ENCODE assay signal across 33 cellular contexts in genomic region chr1:20142001-20142710, GRCh38. TPM values are rescaled to one million over a fixed set of nuclear protein-coding genes. Genes with fewer than 3 reads are reported as not detected.
"Had no signal": no experiment of that assay in that cellular context is flagged by ENCODE, and none has a peak within 500 bp of the region (broad histone marks: within the 10 kb centered on the region; RNA-seq: fewer than 3 reads in every experiment).

No MANE protein-coding gene starts in this region.

- H3K4me3 ChIP-seq: esophagus squamous epithelium, heart right ventricle, right atrium auricular region, spleen, suprapubic skin, tibial artery had no signal

- H3K9ac ChIP-seq: parathyroid adenoma had no signal

- H2AFZ ChIP-seq: parathyroid adenoma had no signal

- DNase-seq: activated CD4-positive, alpha-beta memory T cell treated with anti-CD3 and anti-CD28 coated beads, Interleukin-2, amount 10 ng/mL, durations not matched to agents 7 days and 5 days; activated CD4-positive, alpha-beta T cell treated with anti-CD3 and anti-CD28 coated beads for 1 hour; activated CD4-positive, alpha-beta T cell treated with anti-CD3 and anti-CD28 coated beads, Interleukin-2, amount 10 ng/mL, durations not matched to agents 7 days and 5 days; activated CD8-positive, alpha-beta memory T cell treated with anti-CD3 and anti-CD28 coated beads, Interleukin-2, amount 50 U/mL, for 48 hours; activated naive CD8-positive, alpha-beta T cell treated with anti-CD3 and anti-CD28 coated beads, Interleukin-2, amount 50 U/mL, for 24 hours; activated T-cell treated with anti-CD3 and anti-CD28 coated beads, Interleukin-2, amount 50 U/mL, for 24 hours; amygdala; central memory CD4-positive, alpha-beta T cell; dermis blood vessel endothelial cell; effector CD4-positive, alpha-beta T cell; esophagus squamous epithelium; foreskin melanocyte; heart right ventricle; kidney glomerular epithelial cell; left ventricle myocardium superior; naive B cell; nephron progenitor cell; nucleus accumbens; spleen; stimulated activated naive CD4-positive, alpha-beta T cell; T-helper 2 cell had no signal

- H3K27ac Mint-ChIP-seq: activated CD4-positive, alpha-beta memory T cell treated with anti-CD3 and anti-CD28 coated beads, Interleukin-2, amount 10 ng/mL, durations not matched to agents 7 days and 5 days; activated CD4-positive, alpha-beta T cell treated with anti-CD3 and anti-CD28 coated beads, Interleukin-2, amount 10 ng/mL, durations not matched to agents 7 days and 5 days; activated naive CD4-positive, alpha-beta T cell treated with anti-CD3 and anti-CD28 coated beads, Interleukin-2, amount 50 U/mL, for 24 hours; activated naive CD8-positive, alpha-beta T cell treated with anti-CD3 and anti-CD28 coated beads, Interleukin-2, amount 50 U/mL, for 24 hours; activated T-cell treated with anti-CD3 and anti-CD28 coated beads, Interleukin-2, amount 50 U/mL, for 24 hours; mesothelial cell of epicardium; nephron progenitor cell; WTC11 had no signal

- H3K4me3 Mint-ChIP-seq: activated CD4-positive, alpha-beta memory T cell treated with anti-CD3 and anti-CD28 coated beads, Interleukin-2, amount 10 ng/mL, durations not matched to agents 7 days and 5 days; activated CD4-positive, alpha-beta T cell treated with anti-CD3 and anti-CD28 coated beads, Interleukin-2, amount 10 ng/mL, durations not matched to agents 7 days and 5 days; activated naive CD4-positive, alpha-beta T cell treated with anti-CD3 and anti-CD28 coated beads, Interleukin-2, amount 50 U/mL, for 24 hours; activated naive CD8-positive, alpha-beta T cell treated with anti-CD3 and anti-CD28 coated beads, Interleukin-2, amount 50 U/mL, for 24 hours; activated T-cell treated with anti-CD3 and anti-CD28 coated beads, Interleukin-2, amount 50 U/mL, for 24 hours; mesothelial cell of epicardium; naive B cell; nephron progenitor cell; WTC11 had no signal

- H3K9me3 ChIP-seq: esophagus squamous epithelium, heart right ventricle, right atrium auricular region, spleen, suprapubic skin, tibial artery had no signal

- H3K4me1 Mint-ChIP-seq: activated CD4-positive, alpha-beta memory T cell treated with anti-CD3 and anti-CD28 coated beads, Interleukin-2, amount 10 ng/mL, durations not matched to agents 7 days and 5 days; activated CD4-positive, alpha-beta T cell treated with anti-CD3 and anti-CD28 coated beads, Interleukin-2, amount 10 ng/mL, durations not matched to agents 7 days and 5 days; activated naive CD4-positive, alpha-beta T cell treated with anti-CD3 and anti-CD28 coated beads, Interleukin-2, amount 50 U/mL, for 24 hours; activated naive CD8-positive, alpha-beta T cell treated with anti-CD3 and anti-CD28 coated beads, Interleukin-2, amount 50 U/mL, for 24 hours; mesothelial cell of epicardium had no signal

- H3K36me3 ChIP-seq: esophagus squamous epithelium, heart right ventricle, right atrium auricular region, spleen, suprapubic skin, tibial artery had no signal

- H3K27me3 Mint-ChIP-seq: activated CD4-positive, alpha-beta memory T cell treated with anti-CD3 and anti-CD28 coated beads, Interleukin-2, amount 10 ng/mL, durations not matched to agents 7 days and 5 days; activated CD4-positive, alpha-beta T cell treated with anti-CD3 and anti-CD28 coated beads, Interleukin-2, amount 10 ng/mL, durations not matched to agents 7 days and 5 days; activated naive CD8-positive, alpha-beta T cell treated with anti-CD3 and anti-CD28 coated beads, Interleukin-2, amount 50 U/mL, for 24 hours had no signal

- H3K36me3 Mint-ChIP-seq: activated naive CD4-positive, alpha-beta T cell treated with anti-CD3 and anti-CD28 coated beads, Interleukin-2, amount 50 U/mL, for 24 hours; mesothelial cell of epicardium; naive B cell had no signal

- H3K4me1 ChIP-seq: parathyroid adenoma, right atrium auricular region, tibial artery had no signal

- H3K27ac ChIP-seq: epithelial cell of prostate, esophagus squamous epithelium, heart right ventricle, parathyroid adenoma, right atrium auricular region, spleen, suprapubic skin, tibial artery had no signal

- H3K27me3 ChIP-seq: right atrium auricular region, spleen, suprapubic skin had no signal

- H3K79me2 ChIP-seq: parathyroid adenoma had no signal

- ATAC-seq: activated naive CD8-positive, alpha-beta T cell treated with anti-CD3 and anti-CD28 coated beads, Interleukin-2, amount 50 U/mL, for 24 hours; heart right ventricle; left ventricle myocardium superior; WTC11 had no signal

- FAIRE-seq: endometrium had no signal

- H3K9me3 Mint-ChIP-seq: activated CD4-positive, alpha-beta memory T cell treated with anti-CD3 and anti-CD28 coated beads, Interleukin-2, amount 10 ng/mL, durations not matched to agents 7 days and 5 days; activated CD4-positive, alpha-beta T cell treated with anti-CD3 and anti-CD28 coated beads, Interleukin-2, amount 10 ng/mL, durations not matched to agents 7 days and 5 days; activated naive CD4-positive, alpha-beta T cell treated with anti-CD3 and anti-CD28 coated beads, Interleukin-2, amount 50 U/mL, for 24 hours; activated naive CD8-positive, alpha-beta T cell treated with anti-CD3 and anti-CD28 coated beads, Interleukin-2, amount 50 U/mL, for 24 hours; activated T-cell treated with anti-CD3 and anti-CD28 coated beads, Interleukin-2, amount 50 U/mL, for 24 hours; mesothelial cell of epicardium; naive B cell; nephron progenitor cell had no signal

RNA-seq across cellular contexts. Expression of gene PLA2G2F, which starts 3.0 kb away (rescaled TPM):
- total RNA-seq: activated CD4-positive, alpha-beta memory T cell treated with anti-CD3 and anti-CD28 coated beads, Interleukin-2, amount 10 ng/mL, durations not matched to agents 7 days and 5 days; activated CD4-positive, alpha-beta T cell treated with anti-CD3 and anti-CD28 coated beads, Interleukin-2, amount 10 ng/mL, durations not matched to agents 7 days and 5 days; dermis blood vessel endothelial cell; glomerular endothelial cell; heart right ventricle; left ventricle myocardium superior; mesothelial cell of epicardium; pulmonary artery endothelial cell; right atrium auricular region; spleen; WTC11 had no signal
- polyA plus RNA-seq: heart right ventricle, spleen had no signal

RNA-seq across cellular contexts. Expression of gene PLA2G2D, which starts 22.8 kb away (rescaled TPM):
- total RNA-seq: activated CD4-positive, alpha-beta memory T cell treated with anti-CD3 and anti-CD28 coated beads, Interleukin-2, amount 10 ng/mL, durations not matched to agents 7 days and 5 days; activated CD4-positive, alpha-beta T cell treated with anti-CD3 and anti-CD28 coated beads, Interleukin-2, amount 10 ng/mL, durations not matched to agents 7 days and 5 days; dermis blood vessel endothelial cell; glomerular endothelial cell; left ventricle myocardium superior; mesothelial cell of epicardium; pulmonary artery endothelial cell; right atrium auricular region; suprapubic skin; urinary bladder; WTC11 had no signal
- polyA plus RNA-seq: heart right ventricle, urinary bladder had no signal

RNA-seq across cellular contexts. Expression of gene UBXN10, which starts 43.7 kb away (rescaled TPM):
- total RNA-seq: dermis blood vessel endothelial cell, pulmonary artery endothelial cell had no signal

RNA-seq across cellular contexts. Expression of gene PLA2G2C, which starts 44.2 kb away (rescaled TPM):
- total RNA-seq: activated CD4-positive, alpha-beta T cell treated with anti-CD3 and anti-CD28 coated beads, Interleukin-2, amount 10 ng/mL, durations not matched to agents 7 days and 5 days; dermis blood vessel endothelial cell; glomerular endothelial cell; heart right ventricle; left ventricle myocardium superior; pulmonary artery endothelial cell; right atrium auricular region; suprapubic skin; urinary bladder; WTC11 had no signal
- polyA plus RNA-seq: heart right ventricle, spleen, urinary bladder had no signal
